Comparison of ENCODE assay signal across 15 cellular contexts in genomic region chr15:84898761-84899160, GRCh38. TPM values are rescaled to one million over a fixed set of nuclear protein-coding genes. Genes with fewer than 3 reads are reported as not detected.
DNase-seq lines count a peak whose midpoint lies in the region; ATAC-seq and TF ChIP-seq lines count a peak whose summit lies in the region.
"Had no signal": no experiment of that assay in that cellular context is flagged by ENCODE, and none has a peak within 500 bp of the region (broad histone marks: within the 10 kb centered on the region; RNA-seq: fewer than 3 reads in every experiment).

No MANE protein-coding gene starts in this region.

- H3K9ac ChIP-seq in rectal smooth muscle tissue (ENCODE audit: low read length): peak overlapping the region; percentile 21

- H3K36me3 ChIP-seq in Caco-2 (ENCODE audit: control insufficient read depth, insufficient read depth, low read length) (no peaks in the 10 kb centered on the region), mesodermal cell (ENCODE audit: control insufficient read depth, insufficient read depth, low read length) (no peaks in the 10 kb centered on the region), rectal smooth muscle tissue (ENCODE audit: control insufficient read depth, insufficient read depth, low read length) (no peaks in the 10 kb centered on the region)

- no peak for TF ChIP-seq CTCF in Caco-2 (IDR thresholded peaks at IDR 0.05; ENCODE audit: insufficient read depth in 1 of 2, low read depth in 1 of 2, low read length in 1 of 2, severe bottlenecking in 1 of 2, unreplicated experiment in 1 of 2)

- POLR2A ChIA-PET in Caco-2 (lab: Charles Lee) (no interaction called here), HEK293T (lab: Yijun Ruan, JAX) (no interaction called here)

- no peak for DNase-seq in Caco-2
- peak; percentile 14 for DNase-seq in iris pigment epithelial cell (ENCODE audit: low read depth)
- no peak for DNase-seq in left lobe of liver (ENCODE audit: low spot score)
- no peak for DNase-seq in stimulated activated naive CD4-positive, alpha-beta T cell (lab: John Stamatoyannopoulos, UW)
- DNase-seq in HEK293T (ENCODE audit: extremely low spot score): no peak
- DNase-seq: 8988T; C1 segment of cervical spinal cord; CD4-positive, alpha-beta T cell; DND-41; GF-D8 had no signal

- H3K36me3 Mint-ChIP-seq in Caco-2 (ENCODE audit: insufficient read depth, unreplicated experiment): no peaks in the 10 kb centered on the region

- H3K27me3 ChIP-seq in Caco-2 (replicated peaks; ENCODE audit: control insufficient read depth, insufficient read depth, low read length): no peaks in the 10 kb centered on the region
- H3K27me3 ChIP-seq in rectal smooth muscle tissue (ENCODE audit: control insufficient read depth, insufficient read depth, low read length): no peaks in the 10 kb centered on the region

- intact Hi-C loops in Caco-2 (cut with micrococcal nuclease; ENCODE audit: unreplicated experiment): no loop called here

- BruUV-seq in Caco-2 (replicated peaks; lab: Mats Ljungman, UMichigan): no TSS peak

- peaks cover 7% of the 10 kb centered on the region for H3K4me1 Mint-ChIP-seq in Caco-2 (ENCODE audit: low read depth, unreplicated experiment)

- H3K4me3 ChIP-seq in Caco-2 (ENCODE audit: low read depth, low read length) (no peak overlapping the region), mesodermal cell (ENCODE audit: extremely low read depth, insufficient read depth, low read length, poor library complexity, severe bottlenecking) (no peak overlapping the region), rectal smooth muscle tissue (ENCODE audit: low read length) (no peak overlapping the region)

- no peaks in the 10 kb centered on the region for H3K9me3 Mint-ChIP-seq in Caco-2 (ENCODE audit: unreplicated experiment)
- H3K9me3 Mint-ChIP-seq: CD4-positive, alpha-beta T cell had no signal

- H3K27ac Mint-ChIP-seq in Caco-2 (ENCODE audit: unreplicated experiment): peak overlapping the region; percentile 14
- H3K27ac Mint-ChIP-seq: CD4-positive, alpha-beta T cell had no signal

- 80 to 81% methylated on average over 3 to 4 of the region's 4 CpGs for WGBS in mesodermal cell (ENCODE audit: insufficient coverage in 2 of 2), 2 experiments

- H3K4me1 ChIP-seq in Caco-2: no peaks in the 10 kb centered on the region
- no peaks in the 10 kb centered on the region for H3K4me1 ChIP-seq in mesodermal cell (ENCODE audit: control insufficient read depth, insufficient read depth, low read length, poor library complexity, severe bottlenecking)
- no peaks in the 10 kb centered on the region for H3K4me1 ChIP-seq in rectal smooth muscle tissue (ENCODE audit: control insufficient read depth, insufficient read depth, low read length)

- no peak overlapping the region for H3K4me3 Mint-ChIP-seq in Caco-2 (ENCODE audit: unreplicated experiment)
- H3K4me3 Mint-ChIP-seq: CD4-positive, alpha-beta T cell had no signal

- H3K27me3 Mint-ChIP-seq in Caco-2 (ENCODE audit: insufficient read depth, unreplicated experiment): peaks cover 5% of the 10 kb centered on the region

- ATAC-seq in left lobe of liver: no peak
- ATAC-seq in GM21447 (IDR thresholded peaks at IDR 0.05; ENCODE audit: unreplicated experiment): no peak
- ATAC-seq: HCT116, HepG2 had no signal

- H3K9me3 ChIP-seq in Caco-2: no peaks in the 10 kb centered on the region
- peaks cover 4% of the 10 kb centered on the region for H3K9me3 ChIP-seq in mesodermal cell (ENCODE audit: control insufficient read depth, low read length)

- CTCF ChIA-PET in Caco-2 (lab: Charles Lee): interaction anchor here (1.0 to 1.2 kb wide), 2 partner anchors 29 to 34 kb away, joined by 3 to 4 read pairs; no protein-coding TSS in a partner anchor
- CTCF ChIA-PET in HEK293T (lab: Yijun Ruan, JAX): interaction anchor here (0.5 kb wide), 1 partner anchor 276 kb away, joined by 3 read pairs; no protein-coding TSS in a partner anchor

- H3K27ac ChIP-seq in mesodermal cell (ENCODE audit: low read depth, low read length, severe bottlenecking) (peak overlapping the region; percentile 16), rectal smooth muscle tissue (ENCODE audit: low read depth, low read length) (no peak overlapping the region)

TF ChIP-seq in HEK293T, 16 proteins besides CTCF, POLR2A, EP300 and RAD21:
- TF ChIP-seq ELF4 (IDR thresholded peaks at IDR 0.05): no peak
- TF ChIP-seq L3MBTL2 (conservative IDR thresholded peaks at IDR 0.05): no peak
- no peak for TF ChIP-seq PKNOX1 (IDR thresholded peaks at IDR 0.05)
- no peak for TF ChIP-seq ZNF384 (IDR thresholded peaks at IDR 0.05)
- no peak for TF ChIP-seq NFRKB (IDR thresholded peaks at IDR 0.05)
- TF ChIP-seq HDGF (IDR thresholded peaks at IDR 0.05; ENCODE audit: borderline replicate concordance): no peak
- TF ChIP-seq CTBP1 (IDR thresholded peaks at IDR 0.05; ENCODE audit: borderline replicate concordance): no peak
- no peak for TF ChIP-seq BHLHE40 (IDR thresholded peaks at IDR 0.05; ENCODE audit: borderline replicate concordance)

RNA-seq across cellular contexts. Expression of gene SLC28A1, which starts 14.3 kb away (rescaled TPM):
- not detected in 2 replicates for total RNA-seq in Caco-2 (2022)
- polyA plus RNA-seq in mesodermal cell (2013, experiment 1 of 2): not detected
- not detected for polyA plus RNA-seq in mesodermal cell (2013, experiment 2 of 2)
- total RNA-seq in left lobe of liver: 64.6 TPM
- total RNA-seq: CD4-positive, alpha-beta T cell had no signal

Comparison
In these comparisons a context has a peak if more than half of its experiments do, and no peak if none do; other contexts are left out.
1. RNA of gene SLC28A1, which starts 14.3 kb away (total RNA-seq): 64.6 TPM in left lobe of liver (single experiment); not detected in Caco-2; every median in the first group is over 10 times any median in the second.